10 cellular contexts compared by ENCODE assay signal in genomic region chr1:28601696-28602095, GRCh38. TPM values are rescaled to one million over a fixed set of nuclear protein-coding genes. Genes with fewer than 3 reads are reported as not detected.
DNase-seq lines count a peak whose midpoint lies in the region; FAIRE-seq and TF ChIP-seq lines count a peak whose summit lies in the region.
"Had no signal": no experiment of that assay in that cellular context is flagged by ENCODE, and none has a peak within 500 bp of the region (broad histone marks: within the 10 kb centered on the region; RNA-seq: fewer than 3 reads in every experiment).

No MANE protein-coding gene starts in this region.

- peaks cover 0 to 70% (median 40%) of the 10 kb centered on the region in 6 donors for H3K36me3 ChIP-seq in spleen

- no peak overlapping the region for H3K27ac ChIP-seq in spleen
- H3K27ac ChIP-seq: C4-2B had no signal

- intact Hi-C loops in spleen (cut with DNase I; ENCODE audit: low total_unique reads): no loop called here

- TF ChIP-seq CTCF in epithelial cell of esophagus (IDR thresholded peaks at IDR 0.05; ENCODE audit: insufficient read depth, low read depth, low read length, missing control alignments) (no peak), spleen (IDR thresholded peaks at IDR 0.05 in 8 of 11, conservative IDR thresholded peaks at IDR 0.05 in 3 of 11) (no peak)

- TF ChIP-seq POLR2A in spleen (IDR thresholded peaks at IDR 0.05): no peak

- H3K4me3 ChIP-seq in epithelial cell of esophagus (ENCODE audit: low read length) (no peak overlapping the region), spleen (no peak overlapping the region)

- H3K27me3 ChIP-seq in spleen (replicated peaks in 1 of 7): no peaks in the 10 kb centered on the region

- 76 to 89% (median 83%) methylated on average over 3 of the region's 3 CpGs for WGBS in spleen, 5 donors

- H3K4me1 ChIP-seq in spleen: no peaks in the 10 kb centered on the region

- H3K9me3 ChIP-seq in spleen: no peaks in the 10 kb centered on the region

- peak; percentile 98 for FAIRE-seq in RCC 7860 (lab: Jason Lieb, UNC)

- peak; percentile 11 to 36 for DNase-seq in activated CD4-positive, alpha-beta T cell treated with anti-CD3 and anti-CD28 coated beads, Interleukin-2, amount 50 U/mL, for 48 hours
- DNase-seq in activated CD4-positive, alpha-beta T cell treated with anti-CD3 and anti-CD28 coated beads for 1 hour: no peak
- DNase-seq in RCC 7860 (ENCODE audit: low spot score) (peak; percentile 97), epithelial cell of esophagus (ENCODE audit: low read depth) (peak; percentile 78), SK-N-DZ (ENCODE audit: low spot score) (no peak), SKM-1 (lab: John Stamatoyannopoulos, UW; ENCODE audit: unreplicated experiment) (no peak), spleen (no peak)
- peak; percentile 33 for DNase-seq in stimulated activated CD8-positive, alpha-beta memory T cell treated with anti-CD3 and anti-CD28 coated beads, Interleukin-4, amount 100 ng/mL, for 48 hours
- DNase-seq: NCI-H1694 treated with DMSO at 0.1 percent for 48 hours had no signal

RNA-seq across cellular contexts. Expression of gene RAB42, which starts 9.6 kb away (rescaled TPM):
- polyA plus RNA-seq in SK-N-DZ (2014; cell fraction: cytosol; rRNA removed): 5.1 and 5.3 TPM in 2 replicates
- polyA plus RNA-seq in SK-N-DZ (2014; cell fraction: nucleus; rRNA removed): 0.23 and 0.59 TPM in 2 replicates
- 10 to 100 TPM in 3 of 7 donors, 1 to 10 TPM in 4; 3.1 to 18.9 (median 9.1) TPM for total RNA-seq in spleen
- polyA plus RNA-seq in spleen: 1 to 10 TPM; 1.9 to 9.0 (median 8.0) TPM

RNA-seq across cellular contexts. Expression of gene TAF12, which starts 41.2 kb away (rescaled TPM):
- polyA plus RNA-seq in SK-N-DZ (2014; cell fraction: cytosol; rRNA removed): 34.1 and 34.9 TPM in 2 replicates
- polyA plus RNA-seq in SK-N-DZ (2014; cell fraction: nucleus; rRNA removed): 24.1 and 27.3 TPM in 2 replicates
- total RNA-seq in spleen: 10 to 100 TPM; 17.0 to 28.7 (median 18.9) TPM
- polyA plus RNA-seq in spleen: 10 to 100 TPM; 18.6 to 27.8 (median 21.7) TPM

RNA-seq across cellular contexts. Expression of gene RNU11, which starts 46.7 kb away (rescaled TPM):
- polyA plus RNA-seq in SK-N-DZ (2014; cell fraction: cytosol; rRNA removed): not detected in 2 replicates
- not detected in 2 replicates for polyA plus RNA-seq in SK-N-DZ (2014; cell fraction: nucleus; rRNA removed)
- total RNA-seq in spleen: not detected
- polyA plus RNA-seq in spleen: not detected

RNA-seq across cellular contexts. Expression of gene TRNAU1AP, which starts 48.8 kb away (rescaled TPM):
- 22.1 and 27.9 TPM in 2 replicates for polyA plus RNA-seq in SK-N-DZ (2014; cell fraction: cytosol; rRNA removed)
- 22.1 and 34.6 TPM in 2 replicates for polyA plus RNA-seq in SK-N-DZ (2014; cell fraction: nucleus; rRNA removed)
- 10 to 100 TPM; 14.0 to 25.7 (median 22.5) TPM for total RNA-seq in spleen
- polyA plus RNA-seq in spleen: 10 to 100 TPM; 24.7 to 26.6 (median 26.6) TPM

Comparison
In these comparisons a context has a peak if more than half of its experiments do, and no peak if none do; other contexts are left out.
1. DNase-seq: peak in activated CD4-positive, alpha-beta T cell treated with anti-CD3 and anti-CD28 coated beads, Interleukin-2, amount 50 U/mL, for 48 hours (2 of 2), RCC 7860 (single experiment), epithelial cell of esophagus (single experiment) and stimulated activated CD8-positive, alpha-beta memory T cell treated with anti-CD3 and anti-CD28 coated beads, Interleukin-4, amount 100 ng/mL, for 48 hours (single experiment); none in activated CD4-positive, alpha-beta T cell treated with anti-CD3 and anti-CD28 coated beads for 1 hour (single experiment), SK-N-DZ (single experiment), SKM-1 (single experiment) and spleen (single experiment).